ENCODE assay signal across 12 cellular contexts in the genomic region with DNA sequence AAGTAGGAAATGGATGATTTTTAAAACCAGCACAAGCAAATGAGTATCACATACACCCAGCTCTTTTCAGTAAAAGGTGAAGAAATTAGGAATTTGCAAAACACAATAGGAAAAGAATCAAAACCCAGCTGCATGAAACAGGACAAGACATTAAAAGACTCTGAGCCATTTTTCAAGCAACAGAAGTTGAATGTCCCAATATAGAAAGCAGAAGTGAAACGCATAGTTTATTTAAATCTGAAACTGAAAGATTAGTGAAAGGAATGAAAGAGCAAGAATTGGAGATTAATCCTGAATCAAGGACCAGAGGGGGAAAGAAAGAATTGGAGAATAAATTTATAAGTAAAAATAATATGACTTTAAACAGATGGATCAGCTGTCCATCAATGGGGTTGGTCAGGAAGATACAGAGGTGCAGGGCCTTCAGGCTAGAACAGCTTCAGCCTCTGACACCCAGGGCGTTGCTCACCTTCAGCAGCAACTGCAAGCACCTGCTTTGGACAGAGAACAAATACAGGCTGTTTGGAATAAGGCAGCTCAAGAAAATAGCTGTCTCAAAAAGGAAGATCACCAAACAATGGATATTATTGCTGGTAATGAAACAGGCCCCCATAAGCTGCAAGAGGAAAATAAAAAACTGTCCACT. TPM values are rescaled to one million over a fixed set of nuclear protein-coding genes. Genes with fewer than 3 reads are reported as not detected.
DNase-seq lines count a peak whose midpoint lies in the region; ATAC-seq, FAIRE-seq and TF ChIP-seq lines count a peak whose summit lies in the region.
"Had no signal": no experiment of that assay in that cellular context is flagged by ENCODE, and none has a peak within 500 bp of the region (broad histone marks: within the 10 kb centered on the region; RNA-seq: fewer than 3 reads in every experiment).

No MANE protein-coding gene starts in this region.

- peak overlapping the region; percentile 37; the same call in 1 of the 2 replicates for H3K4me3 ChIP-seq in GM08714 (ENCODE audit: low read length)
- no peak overlapping the region for H3K4me3 ChIP-seq in Peyer's patch
- H3K4me3 ChIP-seq in HepG2 (replicated peaks in 1 of 3; ENCODE audit: insufficient read depth in 1 of 3, low read depth in 2 of 3, low read length in 3 of 3), result no peak overlapping the region
- H3K4me3 ChIP-seq: ovary had no signal

- no peak for DNase-seq in Peyer's patch
- DNase-seq in globus pallidus (ENCODE audit: low spot score), result peak; percentile 18
- DNase-seq in GF-D8 (lab: John Stamatoyannopoulos, UW), result no peak
- DNase-seq in posterior cingulate gyrus, result no peak
- no peak for DNase-seq in sciatic nerve (ENCODE audit: low spot score)
- no peak for DNase-seq in HepG2 (ENCODE audit: low spot score)
- DNase-seq: left ventricle myocardium superior, NCI-H187 treated with DMSO at 0.1 percent for 48 hours, ovary had no signal

- no TSS peak for BruUV-seq in HepG2 (replicated peaks; lab: Mats Ljungman, UMichigan)

- intact Hi-C loops in posterior cingulate gyrus (cut with DNase I), result loop anchor here (5.0 to 10.0 kb wide), 2 partner anchors 37 to 184 kb away; no protein-coding TSS in a partner anchor
- intact Hi-C loops in sciatic nerve (cut with DNase I), result no loop called here
- intact Hi-C loops in HepG2 (cut with micrococcal nuclease; ENCODE audit: unreplicated experiment), result loop anchor here (10.0 kb wide), 1 partner anchor 184 kb away; no protein-coding TSS in a partner anchor

- in situ Hi-C loops in HepG2 (cut with HindIII; ENCODE audit: extremely low pct_ligation_motif_present, low pct_unique_long_range_greater_than_20kb), result no loop called here

- POLR2A ChIA-PET in HepG2 (lab: Yijun Ruan, JAX), result interaction anchor here (0.7 kb wide), 1 partner anchor 12 kb away, joined by 3 read pairs; no protein-coding TSS in a partner anchor

- peaks cover 8% of the 10 kb centered on the region for H3K79me2 ChIP-seq in HepG2 (ENCODE audit: insufficient read depth, low read length)

- no peak overlapping the region for H3K9ac ChIP-seq in HepG2 (ENCODE audit: insufficient read depth, low read depth, low read length)

- no peak for TF ChIP-seq RAD21 in HepG2 (CRISPR knock-in tag; IDR thresholded peaks at IDR 0.05)

- FAIRE-seq in HepG2 (lab: Jason Lieb, UNC), result no peak
- FAIRE-seq: frontal cortex had no signal

- peak; percentile 25 for ATAC-seq in HG02885 (IDR thresholded peaks at IDR 0.05; ENCODE audit: poor library complexity, unreplicated experiment)
- no peak for ATAC-seq in sciatic nerve
- no peak for ATAC-seq in HepG2
- ATAC-seq: left ventricle myocardium superior had no signal

- CTCF ChIA-PET in HepG2 (lab: Yijun Ruan, JAX; ENCODE audit: low intra/inter-chr PET ratio, low total read pairs), result no interaction called here

- TF ChIP-seq CTCF in Peyer's patch (IDR thresholded peaks at IDR 0.05), result no peak
- no peak for TF ChIP-seq CTCF in HepG2 (CRISPR knock-in tag; IDR thresholded peaks at IDR 0.05)

- 22% methylated on average over 2 of the region's 2 CpGs for WGBS in HepG2 (ENCODE audit: low lambda C conversion rate)

- H3K36me3 ChIP-seq in Peyer's patch (no peaks in the 10 kb centered on the region), HepG2 (replicated peaks in 1 of 2; ENCODE audit: control insufficient read depth in 1 of 2, insufficient read depth in 2 of 2, low read length in 2 of 2) (no peaks in the 10 kb centered on the region)
- H3K36me3 ChIP-seq: ovary had no signal

- no peak for TF ChIP-seq EP300 in HepG2 (IDR thresholded peaks at IDR 0.05; ENCODE audit: low read depth in 2 of 2, low read length in 2 of 2)
- no peak for TF ChIP-seq EP300 in HepG2 (CRISPR knock-in tag; IDR thresholded peaks at IDR 0.05; ENCODE audit: borderline replicate concordance)

- TF ChIP-seq POLR2A in Peyer's patch (IDR thresholded peaks at IDR 0.05), result no peak
- no peak for TF ChIP-seq POLR2A in HepG2 (IDR thresholded peaks at IDR 0.05; ENCODE audit: insufficient read depth in 1 of 2, low read depth in 2 of 2, low read length in 2 of 2)

- no peak overlapping the region for H2AFZ ChIP-seq in HepG2 (ENCODE audit: low read length)

- no peaks in the 10 kb centered on the region for H3K9me3 ChIP-seq in Peyer's patch
- no peaks in the 10 kb centered on the region for H3K9me3 ChIP-seq in HepG2 (ENCODE audit: low read length)
- H3K9me3 ChIP-seq: ovary had no signal

- H3K4me2 ChIP-seq in HepG2 (ENCODE audit: low read depth, low read length), result no peak overlapping the region

- H4K20me1 ChIP-seq in HepG2 (ENCODE audit: insufficient read depth, low read length), result no peaks in the 10 kb centered on the region

- H3K27me3 ChIP-seq in Peyer's patch, result no peaks in the 10 kb centered on the region
- H3K27me3 ChIP-seq in HepG2 (ENCODE audit: control insufficient read depth in 1 of 2, insufficient read depth in 2 of 2, low read length in 2 of 2), result peaks cover 0 to 9% of the 10 kb centered on the region in 2 experiments; a peak in 2 of 5 replicates
- H3K27me3 ChIP-seq: ovary had no signal

- H3K27ac ChIP-seq in Peyer's patch (peak overlapping the region in 3 of 4 donors; percentile 13 to 48 (median 42)), HepG2 (ENCODE audit: extremely low read length, insufficient read depth, low read length) (no peak overlapping the region)
- H3K27ac ChIP-seq: ovary had no signal

- peaks cover 0 to 10% (median 0%) of the 10 kb centered on the region in 4 donors for H3K4me1 ChIP-seq in Peyer's patch
- peaks cover 16% of the 10 kb centered on the region for H3K4me1 ChIP-seq in HepG2 (ENCODE audit: insufficient read depth, low read length)

TF ChIP-seq in HepG2, 621 proteins besides CTCF, POLR2A, EP300 and RAD21:
- TF ChIP-seq ZNF207 (IDR thresholded peaks at IDR 0.05; ENCODE audit: borderline replicate concordance) (no peak), ZBTB42 (CRISPR knock-in tag; IDR thresholded peaks at IDR 0.05) (no peak), BHLHE40 (IDR thresholded peaks at IDR 0.05; ENCODE audit: low read length) (no peak), SPEN (CRISPR knock-in tag; IDR thresholded peaks at IDR 0.05; ENCODE audit: low read depth) (no peak), ZNF282 (IDR thresholded peaks at IDR 0.05; ENCODE audit: partially characterized antibody) (no peak), SIN3A (IDR thresholded peaks at IDR 0.05; ENCODE audit: borderline replicate concordance, low read depth, low read length) (no peak), ZC3H13 (CRISPR knock-in tag; IDR thresholded peaks at IDR 0.05) (no peak)
- TF ChIP-seq, protein P1, sequence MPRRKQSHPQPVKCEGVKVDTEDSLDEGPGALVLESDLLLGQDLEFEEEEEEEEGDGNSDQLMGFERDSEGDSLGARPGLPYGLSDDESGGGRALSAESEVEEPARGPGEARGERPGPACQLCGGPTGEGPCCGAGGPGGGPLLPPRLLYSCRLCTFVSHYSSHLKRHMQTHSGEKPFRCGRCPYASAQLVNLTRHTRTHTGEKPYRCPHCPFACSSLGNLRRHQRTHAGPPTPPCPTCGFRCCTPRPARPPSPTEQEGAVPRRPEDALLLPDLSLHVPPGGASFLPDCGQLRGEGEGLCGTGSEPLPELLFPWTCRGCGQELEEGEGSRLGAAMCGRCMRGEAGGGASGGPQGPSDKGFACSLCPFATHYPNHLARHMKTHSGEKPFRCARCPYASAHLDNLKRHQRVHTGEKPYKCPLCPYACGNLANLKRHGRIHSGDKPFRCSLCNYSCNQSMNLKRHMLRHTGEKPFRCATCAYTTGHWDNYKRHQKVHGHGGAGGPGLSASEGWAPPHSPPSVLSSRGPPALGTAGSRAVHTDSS (CRISPR knock-in tag; conservative IDR thresholded peaks at IDR 0.05), result no peak
- TF ChIP-seq, protein P2, sequence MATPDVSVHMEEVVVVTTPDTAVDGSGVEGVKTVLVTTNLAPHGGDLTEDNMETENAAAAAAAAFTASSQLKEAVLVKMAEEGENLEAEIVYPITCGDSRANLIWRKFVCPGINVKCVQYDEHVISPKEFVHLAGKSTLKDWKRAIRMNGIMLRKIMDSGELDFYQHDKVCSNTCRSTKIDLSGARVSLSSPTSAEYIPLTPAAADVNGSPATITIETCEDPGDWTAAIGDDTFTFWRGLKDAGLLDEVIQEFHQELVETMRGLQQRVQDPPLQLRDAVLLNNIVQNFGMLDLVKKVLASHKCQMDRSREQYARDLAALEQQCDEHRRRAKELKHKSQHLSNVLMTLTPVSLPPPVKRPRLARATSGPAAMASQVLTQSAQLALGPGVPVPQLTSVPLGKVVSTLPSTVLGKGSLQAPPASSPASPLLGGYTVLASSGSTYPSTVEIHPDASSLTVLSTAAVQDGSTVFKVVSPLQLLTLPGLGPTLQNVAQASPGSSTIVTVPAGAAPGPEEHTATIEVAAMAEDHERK (CRISPR knock-in tag; IDR thresholded peaks at IDR 0.05; ENCODE audit: low read depth), result no peak

RNA-seq across cellular contexts. Expression of a gene that starts 3.9 kb away (rescaled TPM):
- total RNA-seq in Peyer's patch (100 to 1,000 TPM in 3 of 4 donors, 10 to 100 TPM in 1; 75.9 to 181 (median 136) TPM), sciatic nerve (130 TPM), HepG2 (2016; rRNA removed; fragmentation: Illumina TruSeq; extraction: Trizol) (24.6 and 43.8 TPM in 2 replicates)
- total RNA-seq in HepG2 (2016; cell fraction: cytosol; rRNA removed; fragmentation: Illumina TruSeq; extraction: Trizol; ENCODE audit: low read depth), result 13.5 and 14.6 TPM in 2 replicates
- total RNA-seq in HepG2 (2016; cell fraction: insoluble cytoplasmic fraction; rRNA removed; fragmentation: Illumina TruSeq; extraction: Trizol), result 22.9 and 34.1 TPM in 2 replicates
- total RNA-seq in HepG2 (2016; cell fraction: membrane; rRNA removed; fragmentation: Illumina TruSeq; extraction: Trizol), result 38.2 and 42.2 TPM in 2 replicates
- 51.5 and 56.4 TPM in 2 replicates for total RNA-seq in HepG2 (2016; cell fraction: nucleus; rRNA removed; fragmentation: Illumina TruSeq; extraction: Trizol)
- polyA plus RNA-seq in HepG2 (2011; rRNA removed), result 18.7 and 20.8 TPM in 2 replicates
- polyA plus RNA-seq in HepG2 (2011; cell fraction: cytosol; rRNA removed), result 12.9 and 15.6 TPM in 2 replicates
- 45.1 and 48.7 TPM in 2 replicates for polyA plus RNA-seq in HepG2 (2011; cell fraction: nucleus; rRNA removed)
- polyA plus RNA-seq in HepG2 (2012), result 43.9 and 44.3 TPM in 2 replicates
- polyA plus RNA-seq in HepG2 (2016; cell fraction: cytosol; fragmentation: Illumina TruSeq; extraction: Trizol; ENCODE audit: low read depth), result 13.4 and 14.4 TPM in 2 replicates
- polyA plus RNA-seq in HepG2 (2016; cell fraction: insoluble cytoplasmic fraction; fragmentation: Illumina TruSeq; extraction: Trizol; ENCODE audit: low read depth), result 50.2 and 64.9 TPM in 2 replicates
- 28.7 and 35.1 TPM in 2 replicates for polyA plus RNA-seq in HepG2 (2016; cell fraction: membrane; fragmentation: Illumina TruSeq; extraction: Trizol; ENCODE audit: low read depth)
- polyA plus RNA-seq in HepG2 (2016; cell fraction: nucleus; fragmentation: Illumina TruSeq; extraction: Trizol; ENCODE audit: insufficient read depth, low read depth), result 76.7 and 80.0 TPM in 2 replicates
- 32.6 and 34.6 TPM in 2 replicates for polyA minus RNA-seq in HepG2 (2011; rRNA and poly(A)+ RNA removed; ENCODE audit: low replicate concordance)
- polyA minus RNA-seq in HepG2 (2011; cell fraction: cytosol; rRNA and poly(A)+ RNA removed), result 25.9 and 33.1 TPM in 2 replicates
- 83.6 and 90.6 TPM in 2 replicates for polyA minus RNA-seq in HepG2 (2011; cell fraction: nucleus; rRNA and poly(A)+ RNA removed)
